Comparison of ENCODE assay signal across 1 cellular context in the genomic region with DNA sequence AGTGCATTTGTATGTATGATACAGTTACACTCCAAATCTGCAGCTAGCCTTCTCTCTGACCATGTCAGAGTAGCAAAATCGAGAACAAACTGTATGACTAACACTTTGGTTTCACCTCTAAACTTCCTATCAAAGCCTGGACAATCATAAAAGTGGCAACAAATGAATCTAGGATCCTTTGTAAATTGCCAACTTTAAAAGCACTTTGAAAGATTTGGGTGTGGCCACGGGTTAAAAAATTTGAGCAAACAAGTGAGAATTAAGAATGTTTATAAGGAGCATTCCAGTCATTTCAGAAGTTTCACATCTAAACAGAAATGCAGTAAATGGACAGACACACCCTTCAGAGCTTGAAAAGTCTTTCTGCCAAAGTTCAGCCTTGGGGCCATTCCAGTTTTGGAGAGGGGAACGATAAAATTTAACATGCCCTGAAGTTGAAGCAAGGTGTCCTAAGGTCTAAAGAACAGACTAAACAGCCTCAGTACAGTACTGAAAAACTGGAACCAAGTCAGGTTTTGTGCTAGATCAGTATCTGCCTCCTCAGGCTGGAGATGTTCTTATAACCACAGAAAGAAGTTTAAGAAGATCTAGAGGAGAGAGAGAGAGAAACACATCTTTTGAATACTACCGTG.
TF ChIP-seq lines count a peak whose summit lies in the region.

No MANE protein-coding gene starts in this region.

TF ChIP-seq in HCT116, 20 proteins besides CTCF, POLR2A, EP300 and RAD21 (continued from another document):
- TF ChIP-seq EZH2phosphoT487 (IDR thresholded peaks at IDR 0.05; ENCODE audit: borderline replicate concordance) (no peak), EZH2 (IDR thresholded peaks at IDR 0.05) (no peak), CEBPB (IDR thresholded peaks at IDR 0.05; ENCODE audit: low read depth) (no peak), EGR1 (IDR thresholded peaks at IDR 0.05; ENCODE audit: low read depth) (no peak), SIN3A (IDR thresholded peaks at IDR 0.05; ENCODE audit: low read depth) (no peak), TCF7L2 (IDR thresholded peaks at IDR 0.05; ENCODE audit: borderline replicate concordance, extremely low read depth, insufficient read depth, insufficient read length) (peak; percentile 87), ZNF274 (IDR thresholded peaks at IDR 0.05; ENCODE audit: low read depth, low read length) (no peak), ELF1 (IDR thresholded peaks at IDR 0.05; ENCODE audit: borderline replicate concordance, low read depth) (no peak), FOSL1 (IDR thresholded peaks at IDR 0.05; ENCODE audit: low read depth) (peak; percentile 35; the same call in 1 of the 2 replicates), SP1 (IDR thresholded peaks at IDR 0.05; ENCODE audit: low read depth) (peak; percentile 56; the same call in 1 of the 2 replicates)
- TF ChIP-seq, protein P1, sequence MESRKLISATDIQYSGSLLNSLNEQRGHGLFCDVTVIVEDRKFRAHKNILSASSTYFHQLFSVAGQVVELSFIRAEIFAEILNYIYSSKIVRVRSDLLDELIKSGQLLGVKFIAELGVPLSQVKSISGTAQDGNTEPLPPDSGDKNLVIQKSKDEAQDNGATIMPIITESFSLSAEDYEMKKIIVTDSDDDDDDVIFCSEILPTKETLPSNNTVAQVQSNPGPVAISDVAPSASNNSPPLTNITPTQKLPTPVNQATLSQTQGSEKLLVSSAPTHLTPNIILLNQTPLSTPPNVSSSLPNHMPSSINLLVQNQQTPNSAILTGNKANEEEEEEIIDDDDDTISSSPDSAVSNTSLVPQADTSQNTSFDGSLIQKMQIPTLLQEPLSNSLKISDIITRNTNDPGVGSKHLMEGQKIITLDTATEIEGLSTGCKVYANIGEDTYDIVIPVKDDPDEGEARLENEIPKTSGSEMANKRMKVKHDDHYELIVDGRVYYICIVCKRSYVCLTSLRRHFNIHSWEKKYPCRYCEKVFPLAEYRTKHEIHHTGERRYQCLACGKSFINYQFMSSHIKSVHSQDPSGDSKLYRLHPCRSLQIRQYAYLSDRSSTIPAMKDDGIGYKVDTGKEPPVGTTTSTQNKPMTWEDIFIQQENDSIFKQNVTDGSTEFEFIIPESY (IDR thresholded peaks at IDR 0.05; ENCODE audit: extremely low read depth, insufficient replicate concordance, low read length) = no peak
- TF ChIP-seq, protein P2, sequence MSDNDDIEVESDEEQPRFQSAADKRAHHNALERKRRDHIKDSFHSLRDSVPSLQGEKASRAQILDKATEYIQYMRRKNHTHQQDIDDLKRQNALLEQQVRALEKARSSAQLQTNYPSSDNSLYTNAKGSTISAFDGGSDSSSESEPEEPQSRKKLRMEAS (IDR thresholded peaks at IDR 0.05) = 0 out of 2 replicates have a peak, but pooled peaks have one; percentile 16
- TF ChIP-seq, protein P3, sequence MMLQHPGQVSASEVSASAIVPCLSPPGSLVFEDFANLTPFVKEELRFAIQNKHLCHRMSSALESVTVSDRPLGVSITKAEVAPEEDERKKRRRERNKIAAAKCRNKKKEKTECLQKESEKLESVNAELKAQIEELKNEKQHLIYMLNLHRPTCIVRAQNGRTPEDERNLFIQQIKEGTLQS (IDR thresholded peaks at IDR 0.05) = no peak
